1 cellular context compared by ENCODE assay signal in the genomic region with DNA sequence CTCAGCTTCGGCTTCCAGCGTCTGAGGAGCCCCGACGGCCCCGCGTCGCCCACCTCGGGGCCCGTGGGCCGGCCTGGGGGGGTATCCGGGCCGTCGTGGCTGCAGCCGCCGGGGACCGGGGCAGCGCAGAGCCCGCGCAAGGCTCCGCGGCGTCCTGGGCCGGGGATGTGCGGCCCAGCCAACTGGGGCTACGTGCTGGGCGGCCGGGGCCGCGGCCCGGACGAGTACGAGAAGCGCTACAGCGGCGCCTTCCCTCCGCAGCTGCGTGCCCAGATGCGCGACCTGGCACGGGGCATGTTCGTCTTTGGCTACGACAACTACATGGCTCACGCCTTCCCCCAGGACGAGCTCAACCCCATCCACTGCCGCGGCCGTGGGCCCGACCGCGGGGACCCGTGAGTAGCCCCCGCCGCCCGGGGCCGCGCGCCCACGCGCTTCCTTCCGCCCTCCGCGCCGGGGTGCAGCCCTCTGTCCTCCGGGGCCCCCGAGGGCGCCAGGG.
TF ChIP-seq lines count a peak whose summit lies in the region.

No MANE protein-coding gene starts in this region.

TF ChIP-seq in K562, 482 proteins besides CTCF, POLR2A, EP300 and RAD21 (continued from another document and continues in another):
- TF ChIP-seq ZBTB40 (IDR thresholded peaks at IDR 0.05) (peak; percentile 78), ZBTB40 (CRISPR knock-in tag; IDR thresholded peaks at IDR 0.05) (no peak), ZNF146 (CRISPR knock-in tag; IDR thresholded peaks at IDR 0.05; ENCODE audit: unreplicated experiment) (no peak), ID3 (CRISPR knock-in tag; IDR thresholded peaks at IDR 0.05) (no peak), ID3 (tag; IDR thresholded peaks at IDR 0.05) (0 out of 2 replicates have a peak, but pooled peaks have one; percentile 15), SIN3A (IDR thresholded peaks at IDR 0.05; ENCODE audit: borderline replicate concordance in 2 of 2, control insufficient read depth in 1 of 2, low read depth in 2 of 2, low read length in 2 of 2) (peak in 1 of 2 experiments; percentile 54; a peak in 1 of 4 replicates), HNRNPK (IDR thresholded peaks at IDR 0.05; ENCODE audit: low read depth, low read length, poor library complexity, severe bottlenecking) (no peak), ESRRB (CRISPR knock-in tag; IDR thresholded peaks at IDR 0.05; ENCODE audit: borderline replicate concordance) (no peak), CREBBP (IDR thresholded peaks at IDR 0.05; ENCODE audit: low read depth, low read length) (no peak), ZNF586 (CRISPR knock-in tag; conservative IDR thresholded peaks at IDR 0.05) (no peak), FOXA1 (IDR thresholded peaks at IDR 0.05; ENCODE audit: borderline replicate concordance) (no peak), ATF7 (IDR thresholded peaks at IDR 0.05) (no peak), ZBTB33 (CRISPR knock-in tag; IDR thresholded peaks at IDR 0.05) (no peak), ZNF444 (CRISPR knock-in tag; IDR thresholded peaks at IDR 0.05) (no peak), THRAP3 (IDR thresholded peaks at IDR 0.05; ENCODE audit: borderline replicate concordance) (no peak), ERF (CRISPR knock-in tag; IDR thresholded peaks at IDR 0.05) (no peak), U2AF1 (optimal IDR thresholded peaks at IDR 0.05; ENCODE audit: low read depth, low read length) (peak; percentile 31), ZNF77 (CRISPR knock-in tag; IDR thresholded peaks at IDR 0.05) (no peak), NR4A1 (CRISPR knock-in tag; IDR thresholded peaks at IDR 0.05) (no peak), NR4A1 (tag; IDR thresholded peaks at IDR 0.05) (0 out of 2 replicates have a peak, but pooled peaks have one; percentile 42), MXI1 (IDR thresholded peaks at IDR 0.05; ENCODE audit: low read depth, low read length) (no peak), MAZ (CRISPR knock-in tag; conservative IDR thresholded peaks at IDR 0.05 in 1 of 2, IDR thresholded peaks at IDR 0.05 in 1 of 2) (peak; percentile 12 to 52; a peak in 3 of 4 replicates), RBM14 (IDR thresholded peaks at IDR 0.05; ENCODE audit: borderline replicate concordance, insufficient read depth, low read depth, low read length) (no peak), ZBTB34 (CRISPR knock-in tag; IDR thresholded peaks at IDR 0.05) (no peak), CSDE1 (IDR thresholded peaks at IDR 0.05) (no peak), RHOXF2B (CRISPR knock-in tag; conservative IDR thresholded peaks at IDR 0.05) (no peak), ZNF717 (CRISPR knock-in tag; IDR thresholded peaks at IDR 0.05) (no peak), SNAPC5 (CRISPR knock-in tag; IDR thresholded peaks at IDR 0.05) (no peak), HLTF (IDR thresholded peaks at IDR 0.05) (no peak), SIRT6 (IDR thresholded peaks at IDR 0.05; ENCODE audit: low read depth, low read length) (no peak), TCF7 (IDR thresholded peaks at IDR 0.05; ENCODE audit: borderline replicate concordance) (no peak), ZNF584 (CRISPR knock-in tag; IDR thresholded peaks at IDR 0.05; ENCODE audit: low read depth) (no peak), MBD1 (CRISPR knock-in tag; IDR thresholded peaks at IDR 0.05) (no peak), CTBP1 (IDR thresholded peaks at IDR 0.05; ENCODE audit: borderline replicate concordance) (peak; percentile 10; the same call in 1 of the 2 replicates), BMI1 (IDR thresholded peaks at IDR 0.05; ENCODE audit: low read length) (no peak), HMGN3 (IDR thresholded peaks at IDR 0.05; ENCODE audit: borderline replicate concordance, extremely low read depth, insufficient read length, low read depth, low read length) (peak; percentile 34), TEAD2 (tag; IDR thresholded peaks at IDR 0.05) (no peak), KAT7 (CRISPR knock-in tag; IDR thresholded peaks at IDR 0.05; ENCODE audit: borderline replicate concordance) (0 out of 2 replicates have a peak, but pooled peaks have one; percentile 46)
- TF ChIP-seq, protein P1, sequence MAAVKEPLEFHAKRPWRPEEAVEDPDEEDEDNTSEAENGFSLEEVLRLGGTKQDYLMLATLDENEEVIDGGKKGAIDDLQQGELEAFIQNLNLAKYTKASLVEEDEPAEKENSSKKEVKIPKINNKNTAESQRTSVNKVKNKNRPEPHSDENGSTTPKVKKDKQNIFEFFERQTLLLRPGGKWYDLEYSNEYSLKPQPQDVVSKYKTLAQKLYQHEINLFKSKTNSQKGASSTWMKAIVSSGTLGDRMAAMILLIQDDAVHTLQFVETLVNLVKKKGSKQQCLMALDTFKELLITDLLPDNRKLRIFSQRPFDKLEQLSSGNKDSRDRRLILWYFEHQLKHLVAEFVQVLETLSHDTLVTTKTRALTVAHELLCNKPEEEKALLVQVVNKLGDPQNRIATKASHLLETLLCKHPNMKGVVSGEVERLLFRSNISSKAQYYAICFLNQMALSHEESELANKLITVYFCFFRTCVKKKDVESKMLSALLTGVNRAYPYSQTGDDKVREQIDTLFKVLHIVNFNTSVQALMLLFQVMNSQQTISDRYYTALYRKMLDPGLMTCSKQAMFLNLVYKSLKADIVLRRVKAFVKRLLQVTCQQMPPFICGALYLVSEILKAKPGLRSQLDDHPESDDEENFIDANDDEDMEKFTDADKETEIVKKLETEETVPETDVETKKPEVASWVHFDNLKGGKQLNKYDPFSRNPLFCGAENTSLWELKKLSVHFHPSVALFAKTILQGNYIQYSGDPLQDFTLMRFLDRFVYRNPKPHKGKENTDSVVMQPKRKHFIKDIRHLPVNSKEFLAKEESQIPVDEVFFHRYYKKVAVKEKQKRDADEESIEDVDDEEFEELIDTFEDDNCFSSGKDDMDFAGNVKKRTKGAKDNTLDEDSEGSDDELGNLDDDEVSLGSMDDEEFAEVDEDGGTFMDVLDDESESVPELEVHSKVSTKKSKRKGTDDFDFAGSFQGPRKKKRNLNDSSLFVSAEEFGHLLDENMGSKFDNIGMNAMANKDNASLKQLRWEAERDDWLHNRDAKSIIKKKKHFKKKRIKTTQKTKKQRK (IDR thresholded peaks at IDR 0.05; ENCODE audit: borderline replicate concordance, low read depth, low read length): no peak
- TF ChIP-seq, protein P2, sequence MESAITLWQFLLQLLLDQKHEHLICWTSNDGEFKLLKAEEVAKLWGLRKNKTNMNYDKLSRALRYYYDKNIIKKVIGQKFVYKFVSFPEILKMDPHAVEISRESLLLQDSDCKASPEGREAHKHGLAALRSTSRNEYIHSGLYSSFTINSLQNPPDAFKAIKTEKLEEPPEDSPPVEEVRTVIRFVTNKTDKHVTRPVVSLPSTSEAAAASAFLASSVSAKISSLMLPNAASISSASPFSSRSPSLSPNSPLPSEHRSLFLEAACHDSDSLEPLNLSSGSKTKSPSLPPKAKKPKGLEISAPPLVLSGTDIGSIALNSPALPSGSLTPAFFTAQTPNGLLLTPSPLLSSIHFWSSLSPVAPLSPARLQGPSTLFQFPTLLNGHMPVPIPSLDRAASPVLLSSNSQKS (CRISPR knock-in tag; IDR thresholded peaks at IDR 0.05): no peak
